Comparison of ENCODE assay signal across 20 cellular contexts in the genomic region with DNA sequence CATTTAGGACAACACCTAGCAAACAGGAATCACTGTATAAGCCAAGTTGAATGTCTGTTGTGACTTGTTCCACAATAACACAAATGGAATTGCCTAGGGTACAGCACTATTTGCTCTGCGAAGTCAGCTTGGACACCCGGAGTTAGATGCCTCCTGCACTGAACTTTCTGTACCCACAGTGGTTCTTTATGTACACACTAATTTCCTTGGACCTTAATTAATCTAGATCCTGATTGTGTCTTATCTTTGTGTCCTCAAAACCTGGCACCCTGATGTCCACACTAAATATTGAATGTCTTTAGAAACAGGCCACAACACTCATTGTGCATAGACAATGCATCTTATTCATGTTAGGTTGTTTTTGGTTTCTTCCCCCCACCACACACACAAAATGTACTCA.
"Had no signal": no experiment of that assay in that cellular context is flagged by ENCODE, and none has a peak within 500 bp of the region (broad histone marks: within the 10 kb centered on the region; RNA-seq: fewer than 3 reads in every experiment).

No MANE protein-coding gene starts in this region.

- H3K4me1 Mint-ChIP-seq: stimulated activated naive CD8-positive, alpha-beta T cell treated with anti-CD3 and anti-CD28 coated beads, Interleukin-15, amount 100 ng/mL, for 72 hours had no signal

- H3K36me3 Mint-ChIP-seq: naive thymus-derived CD4-positive, alpha-beta T cell had no signal

- H3K27me3 ChIP-seq: thyroid gland had no signal

- H3K36me3 ChIP-seq: thyroid gland, upper lobe of left lung had no signal

- ATAC-seq: effector memory CD8-positive, alpha-beta T cell; left lobe of liver; naive thymus-derived CD4-positive, alpha-beta T cell; sciatic nerve; stimulated activated naive CD8-positive, alpha-beta T cell treated with anti-CD3 and anti-CD28 coated beads, Interleukin-15, amount 100 ng/mL, for 72 hours had no signal

- H3K27ac Mint-ChIP-seq: effector memory CD8-positive, alpha-beta T cell; naive thymus-derived CD4-positive, alpha-beta T cell; progenitor cell of endocrine pancreas; stimulated activated naive CD8-positive, alpha-beta T cell treated with anti-CD3 and anti-CD28 coated beads, Interleukin-15, amount 100 ng/mL, for 72 hours had no signal

- H3K4me3 Mint-ChIP-seq: effector memory CD8-positive, alpha-beta T cell; stimulated activated naive CD8-positive, alpha-beta T cell treated with anti-CD3 and anti-CD28 coated beads, Interleukin-15, amount 100 ng/mL, for 72 hours had no signal

- H3K9me3 Mint-ChIP-seq: effector memory CD8-positive, alpha-beta T cell; stimulated activated naive CD8-positive, alpha-beta T cell treated with anti-CD3 and anti-CD28 coated beads, Interleukin-15, amount 100 ng/mL, for 72 hours had no signal

- H3K27ac ChIP-seq: parathyroid adenoma, thyroid gland, upper lobe of left lung had no signal

- DNase-seq: cerebellar nuclear complex; cortex of kidney; effector memory CD8-positive, alpha-beta T cell; kidney; mesenchymal stem cell; midbrain; naive thymus-derived CD4-positive, alpha-beta T cell; stimulated activated CD4-positive, alpha-beta T cell treated with anti-CD3 and anti-CD28 coated beads, Interleukin-12 subunit alpha, Interleukin-12 subunit beta, amount 100 ng/mL, for 4 hours; stimulated activated CD4-positive, alpha-beta T cell treated with anti-CD3 and anti-CD28 coated beads, Interleukin-1b, Interleukin-23, amount 100 ng/mL, for 48 hours; stimulated activated CD4-positive, alpha-beta T cell treated with anti-CD3 and anti-CD28 coated beads, Interleukin-4, amount 100 ng/mL, for 1 hour; stimulated activated CD8-positive, alpha-beta memory T cell treated with anti-CD3 and anti-CD28 coated beads, Interleukin-4, amount 100 ng/mL, for 48 hours; stimulated activated naive CD4-positive, alpha-beta T cell; stimulated activated naive CD8-positive, alpha-beta T cell treated with anti-CD3 and anti-CD28 coated beads, Interleukin-15, amount 100 ng/mL, for 72 hours; thyroid gland; upper lobe of left lung had no signal

- H3K4me1 ChIP-seq: parathyroid adenoma had no signal

- H3K9me3 ChIP-seq: thyroid gland, upper lobe of left lung had no signal

- H3K4me3 ChIP-seq: smooth muscle cell, thyroid gland, upper lobe of left lung had no signal
